8 cellular contexts compared by ENCODE assay signal in genomic region chr12:6851153-6851920, GRCh38. TPM values are rescaled to one million over a fixed set of nuclear protein-coding genes. Genes with fewer than 3 reads are reported as not detected.
A peak's percentile ranks its signal among the peaks of the same experiment; 100 is the strongest.
DNase-seq lines count a peak whose midpoint lies in the region; ATAC-seq and TF ChIP-seq lines count a peak whose summit lies in the region.

Gene CDCA3 (minus strand): TSS chr12:6851286. CDS start chr12:6850952, 334 bp downstream.

- H3K9me3 ChIP-seq in breast epithelium: no peaks in the 10 kb centered on the region
- no peaks in the 10 kb centered on the region for H3K9me3 ChIP-seq in iPS-18c (ENCODE audit: control insufficient read depth, insufficient read depth, low read length)
- no peaks in the 10 kb centered on the region for H3K9me3 ChIP-seq in skeletal muscle tissue (ENCODE audit: control insufficient read depth in 3 of 3, low read length in 3 of 3)

- H3K4me1 ChIP-seq in ACC112 (ENCODE audit: control insufficient read depth, insufficient read depth, low read length, unreplicated experiment): peaks cover 22% of the 10 kb centered on the region
- peaks cover 4 to 6% of the 10 kb centered on the region in 2 donors for H3K4me1 ChIP-seq in breast epithelium
- H3K4me1 ChIP-seq in skeletal muscle tissue (ENCODE audit: control insufficient read depth in 3 of 3, insufficient read depth in 3 of 3, low read length in 3 of 3): peaks cover 19 to 25% (median 23%) of the 10 kb centered on the region in 3 donors

- peaks cover 44% of the 10 kb centered on the region for H3K79me2 ChIP-seq in ACC112 (ENCODE audit: control insufficient read depth, insufficient read depth, low read length, unreplicated experiment)

- peak within 1 kb of the TSS; percentile 64 for H3K27ac ChIP-seq in ACC112 (ENCODE audit: low read depth, low read length)
- peak within 1 kb of the TSS; percentile 87 for H3K27ac ChIP-seq in VCaP
- H3K27ac ChIP-seq in breast epithelium: peak within 1 kb of the TSS; percentile 93 to 94
- peak within 1 kb of the TSS; percentile 96 for H3K27ac ChIP-seq in skeletal muscle tissue (ENCODE audit: low read depth, low read length)

- peak within 1 kb of the TSS; percentile 58 for H2AFZ ChIP-seq in ACC112 (ENCODE audit: low read length, unreplicated experiment)

- 0 out of 2 replicates have a peak, but pooled peaks cover 3% of the 10 kb centered on the region for H3K36me3 ChIP-seq in ACC112 (ENCODE audit: insufficient read depth, low read length)
- H3K36me3 ChIP-seq in breast epithelium: no peaks in the 10 kb centered on the region
- H3K36me3 ChIP-seq in skeletal muscle tissue (ENCODE audit: control insufficient read depth in 3 of 3, insufficient read depth in 3 of 3, low read length in 3 of 3): peaks cover 7 to 13% (median 8%) of the 10 kb centered on the region in 3 donors

- TF ChIP-seq POLR2A in breast epithelium (IDR thresholded peaks at IDR 0.05): peak; percentile 24

- peak within 1 kb of the TSS; percentile 79 to 93 (median 92) for H3K9ac ChIP-seq in skeletal muscle tissue (ENCODE audit: low read depth in 1 of 3, low read length in 3 of 3)

- intact Hi-C loops in breast epithelium (cut with DNase I; ENCODE audit: low total_unique reads): no loop called here

- ATAC-seq in GM18870 (IDR thresholded peaks at IDR 0.05; ENCODE audit: unreplicated experiment) (peak; percentile 50), HG03135 (IDR thresholded peaks at IDR 0.05; ENCODE audit: unreplicated experiment) (peak; percentile 56)

- H3K4me3 ChIP-seq in ACC112 (ENCODE audit: low read depth, low read length) (peak within 1 kb of the TSS; percentile 86), breast epithelium (peak within 1 kb of the TSS; percentile 74 to 80 (median 75)), iPS-18c (ENCODE audit: insufficient read depth, low read depth, low read length) (peak within 1 kb of the TSS; percentile 79), skeletal muscle tissue (ENCODE audit: low read length in 3 of 3) (peak within 1 kb of the TSS; percentile 99)

- TF ChIP-seq CTCF in VCaP (conservative IDR thresholded peaks at IDR 0.05) (no peak), breast epithelium (IDR thresholded peaks at IDR 0.05) (no peak)

- no peaks in the 10 kb centered on the region for H3K27me3 ChIP-seq in ACC112 (ENCODE audit: insufficient read depth, low read length)
- H3K27me3 ChIP-seq in breast epithelium: no peaks in the 10 kb centered on the region
- H3K27me3 ChIP-seq in skeletal muscle tissue (ENCODE audit: control insufficient read depth in 3 of 3, insufficient read depth in 3 of 3, low read length in 3 of 3): no peaks in the 10 kb centered on the region

- peak; percentile 86 for DNase-seq in NCI-H2196 treated with DMSO at 0.1 percent for 48 hours (lab: John Stamatoyannopoulos, UW; ENCODE audit: unreplicated experiment)
- peak; percentile 92 to 97 for DNase-seq in breast epithelium (ENCODE audit: low spot score in 2 of 2)

RNA-seq across cellular contexts. Expression of gene CDCA3, which starts in this region (rescaled TPM):
- total RNA-seq in breast epithelium (1 to 10 TPM in 2 of 3 donors, under 1 TPM in 1; 0.33 to 3.0 (median 1.8) TPM), skeletal muscle tissue (3.1 TPM)

Comparison
In these comparisons a context has a peak if more than half of its experiments do, and no peak if none do; other contexts are left out.
1. Peak in every context shown above with its lines: DNase-seq, ATAC-seq, H3K4me3 ChIP-seq and H3K27ac ChIP-seq.